ENCODE assay signal across 1 cellular context in the genomic region with DNA sequence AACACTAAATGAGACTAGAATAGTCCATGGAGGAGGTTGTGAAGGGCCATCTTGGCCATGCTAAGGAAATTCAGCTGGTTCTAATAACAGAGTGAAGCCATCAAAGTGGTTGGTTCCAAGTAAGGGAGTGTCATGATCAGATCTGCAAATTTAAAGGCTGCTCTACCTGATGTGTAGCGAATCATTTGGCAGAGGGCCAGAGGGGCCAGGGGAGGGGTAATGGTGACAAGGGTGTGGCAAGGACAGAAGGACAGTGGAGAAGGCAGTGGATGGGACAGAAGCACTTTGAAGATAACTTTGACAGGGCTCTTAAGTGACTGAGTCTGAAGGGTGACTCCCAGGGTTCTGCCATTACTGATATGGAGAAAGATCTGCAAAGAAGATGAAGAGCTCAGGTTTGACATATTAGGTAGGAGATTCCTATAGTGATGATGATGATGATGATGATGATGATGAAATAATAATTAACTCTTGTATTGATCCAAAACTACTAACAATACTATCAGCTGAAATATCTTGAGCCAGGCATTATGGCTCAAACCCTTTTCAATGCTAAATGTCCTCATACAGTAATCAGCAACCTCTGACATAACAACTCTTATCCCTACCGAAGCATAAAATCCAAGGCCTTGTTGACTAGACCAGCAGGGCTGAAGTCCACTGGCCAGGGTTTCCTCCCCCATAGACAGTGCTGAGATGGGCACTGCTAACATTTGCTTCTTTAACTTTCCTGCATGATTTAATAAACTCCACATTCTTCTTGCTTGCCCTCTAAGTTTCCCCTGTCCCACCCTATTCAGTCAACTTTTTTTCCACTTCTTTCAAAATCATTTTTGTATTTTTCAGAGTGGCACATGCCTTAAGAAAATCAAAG.
TF ChIP-seq lines count a peak whose summit lies in the region.

No MANE protein-coding gene starts in this region.

TF ChIP-seq in K562, 482 proteins besides CTCF, POLR2A, EP300 and RAD21 (continues in another document):
- TF ChIP-seq MTA2 (IDR thresholded peaks at IDR 0.05; ENCODE audit: low read depth), result 0 out of 2 replicates have a peak, but pooled peaks have one; percentile 24
- no peak for TF ChIP-seq KLF10 (CRISPR knock-in tag; IDR thresholded peaks at IDR 0.05)
- TF ChIP-seq KDM4B (IDR thresholded peaks at IDR 0.05; ENCODE audit: borderline replicate concordance in 2 of 2, low read depth in 1 of 2), result no peak
- TF ChIP-seq CTBP1 (IDR thresholded peaks at IDR 0.05; ENCODE audit: borderline replicate concordance), result peak; percentile 83
- TF ChIP-seq, protein P1, sequence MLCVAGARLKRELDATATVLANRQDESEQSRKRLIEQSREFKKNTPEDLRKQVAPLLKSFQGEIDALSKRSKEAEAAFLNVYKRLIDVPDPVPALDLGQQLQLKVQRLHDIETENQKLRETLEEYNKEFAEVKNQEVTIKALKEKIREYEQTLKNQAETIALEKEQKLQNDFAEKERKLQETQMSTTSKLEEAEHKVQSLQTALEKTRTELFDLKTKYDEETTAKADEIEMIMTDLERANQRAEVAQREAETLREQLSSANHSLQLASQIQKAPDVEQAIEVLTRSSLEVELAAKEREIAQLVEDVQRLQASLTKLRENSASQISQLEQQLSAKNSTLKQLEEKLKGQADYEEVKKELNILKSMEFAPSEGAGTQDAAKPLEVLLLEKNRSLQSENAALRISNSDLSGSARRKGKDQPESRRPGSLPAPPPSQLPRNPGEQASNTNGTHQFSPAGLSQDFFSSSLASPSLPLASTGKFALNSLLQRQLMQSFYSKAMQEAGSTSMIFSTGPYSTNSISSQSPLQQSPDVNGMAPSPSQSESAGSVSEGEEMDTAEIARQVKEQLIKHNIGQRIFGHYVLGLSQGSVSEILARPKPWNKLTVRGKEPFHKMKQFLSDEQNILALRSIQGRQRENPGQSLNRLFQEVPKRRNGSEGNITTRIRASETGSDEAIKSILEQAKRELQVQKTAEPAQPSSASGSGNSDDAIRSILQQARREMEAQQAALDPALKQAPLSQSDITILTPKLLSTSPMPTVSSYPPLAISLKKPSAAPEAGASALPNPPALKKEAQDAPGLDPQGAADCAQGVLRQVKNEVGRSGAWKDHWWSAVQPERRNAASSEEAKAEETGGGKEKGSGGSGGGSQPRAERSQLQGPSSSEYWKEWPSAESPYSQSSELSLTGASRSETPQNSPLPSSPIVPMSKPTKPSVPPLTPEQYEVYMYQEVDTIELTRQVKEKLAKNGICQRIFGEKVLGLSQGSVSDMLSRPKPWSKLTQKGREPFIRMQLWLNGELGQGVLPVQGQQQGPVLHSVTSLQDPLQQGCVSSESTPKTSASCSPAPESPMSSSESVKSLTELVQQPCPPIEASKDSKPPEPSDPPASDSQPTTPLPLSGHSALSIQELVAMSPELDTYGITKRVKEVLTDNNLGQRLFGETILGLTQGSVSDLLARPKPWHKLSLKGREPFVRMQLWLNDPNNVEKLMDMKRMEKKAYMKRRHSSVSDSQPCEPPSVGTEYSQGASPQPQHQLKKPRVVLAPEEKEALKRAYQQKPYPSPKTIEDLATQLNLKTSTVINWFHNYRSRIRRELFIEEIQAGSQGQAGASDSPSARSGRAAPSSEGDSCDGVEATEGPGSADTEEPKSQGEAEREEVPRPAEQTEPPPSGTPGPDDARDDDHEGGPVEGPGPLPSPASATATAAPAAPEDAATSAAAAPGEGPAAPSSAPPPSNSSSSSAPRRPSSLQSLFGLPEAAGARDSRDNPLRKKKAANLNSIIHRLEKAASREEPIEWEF (CRISPR knock-in tag; IDR thresholded peaks at IDR 0.05), result no peak
- TF ChIP-seq MECOM (CRISPR knock-in tag; IDR thresholded peaks at IDR 0.05), result peak; percentile 77; the same call in 1 of the 2 replicates
- no peak for TF ChIP-seq ZKSCAN1 (IDR thresholded peaks at IDR 0.05; ENCODE audit: low read depth, low read length)
- TF ChIP-seq ZNF197 (CRISPR knock-in tag; IDR thresholded peaks at IDR 0.05; ENCODE audit: low read depth), result no peak
- no peak for TF ChIP-seq SRSF3 (IDR thresholded peaks at IDR 0.05; ENCODE audit: insufficient read depth, low read length)
- TF ChIP-seq, protein P2, sequence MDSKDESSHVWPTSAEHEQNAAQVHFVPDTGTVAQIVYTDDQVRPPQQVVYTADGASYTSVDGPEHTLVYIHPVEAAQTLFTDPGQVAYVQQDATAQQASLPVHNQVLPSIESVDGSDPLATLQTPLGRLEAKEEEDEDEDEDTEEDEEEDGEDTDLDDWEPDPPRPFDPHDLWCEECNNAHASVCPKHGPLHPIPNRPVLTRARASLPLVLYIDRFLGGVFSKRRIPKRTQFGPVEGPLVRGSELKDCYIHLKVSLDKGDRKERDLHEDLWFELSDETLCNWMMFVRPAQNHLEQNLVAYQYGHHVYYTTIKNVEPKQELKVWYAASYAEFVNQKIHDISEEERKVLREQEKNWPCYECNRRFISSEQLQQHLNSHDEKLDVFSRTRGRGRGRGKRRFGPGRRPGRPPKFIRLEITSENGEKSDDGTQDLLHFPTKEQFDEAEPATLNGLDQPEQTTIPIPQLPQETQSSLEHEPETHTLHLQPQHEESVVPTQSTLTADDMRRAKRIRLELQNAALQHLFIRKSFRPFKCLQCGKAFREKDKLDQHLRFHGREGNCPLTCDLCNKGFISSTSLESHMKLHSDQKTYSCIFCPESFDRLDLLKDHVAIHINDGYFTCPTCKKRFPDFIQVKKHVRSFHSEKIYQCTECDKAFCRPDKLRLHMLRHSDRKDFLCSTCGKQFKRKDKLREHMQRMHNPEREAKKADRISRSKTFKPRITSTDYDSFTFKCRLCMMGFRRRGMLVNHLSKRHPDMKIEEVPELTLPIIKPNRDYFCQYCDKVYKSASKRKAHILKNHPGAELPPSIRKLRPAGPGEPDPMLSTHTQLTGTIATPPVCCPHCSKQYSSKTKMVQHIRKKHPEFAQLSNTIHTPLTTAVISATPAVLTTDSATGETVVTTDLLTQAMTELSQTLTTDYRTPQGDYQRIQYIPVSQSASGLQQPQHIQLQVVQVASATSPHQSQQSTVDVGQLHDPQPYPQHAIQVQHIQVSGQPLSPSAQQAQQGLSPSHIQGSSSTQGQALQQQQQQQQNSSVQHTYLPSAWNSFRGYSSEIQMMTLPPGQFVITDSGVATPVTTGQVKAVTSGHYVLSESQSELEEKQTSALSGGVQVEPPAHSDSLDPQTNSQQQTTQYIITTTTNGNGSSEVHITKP (IDR thresholded peaks at IDR 0.05; ENCODE audit: partially characterized antibody), result peak; percentile 65
- TF ChIP-seq PKNOX1 (IDR thresholded peaks at IDR 0.05), result peak; percentile 50; the same call in 1 of the 2 replicates
- peak; percentile 41; the same call in 1 of the 2 replicates for TF ChIP-seq TCF3 (CRISPR knock-in tag; IDR thresholded peaks at IDR 0.05)
- no peak for TF ChIP-seq USF2 (CRISPR knock-in tag; IDR thresholded peaks at IDR 0.05)
- TF ChIP-seq MCM3 (IDR thresholded peaks at IDR 0.05), result no peak
- no peak for TF ChIP-seq ZNF586 (CRISPR knock-in tag; conservative IDR thresholded peaks at IDR 0.05)
- TF ChIP-seq, protein P3, sequence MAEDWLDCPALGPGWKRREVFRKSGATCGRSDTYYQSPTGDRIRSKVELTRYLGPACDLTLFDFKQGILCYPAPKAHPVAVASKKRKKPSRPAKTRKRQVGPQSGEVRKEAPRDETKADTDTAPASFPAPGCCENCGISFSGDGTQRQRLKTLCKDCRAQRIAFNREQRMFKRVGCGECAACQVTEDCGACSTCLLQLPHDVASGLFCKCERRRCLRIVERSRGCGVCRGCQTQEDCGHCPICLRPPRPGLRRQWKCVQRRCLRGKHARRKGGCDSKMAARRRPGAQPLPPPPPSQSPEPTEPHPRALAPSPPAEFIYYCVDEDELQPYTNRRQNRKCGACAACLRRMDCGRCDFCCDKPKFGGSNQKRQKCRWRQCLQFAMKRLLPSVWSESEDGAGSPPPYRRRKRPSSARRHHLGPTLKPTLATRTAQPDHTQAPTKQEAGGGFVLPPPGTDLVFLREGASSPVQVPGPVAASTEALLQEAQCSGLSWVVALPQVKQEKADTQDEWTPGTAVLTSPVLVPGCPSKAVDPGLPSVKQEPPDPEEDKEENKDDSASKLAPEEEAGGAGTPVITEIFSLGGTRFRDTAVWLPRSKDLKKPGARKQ (CRISPR knock-in tag; IDR thresholded peaks at IDR 0.05), result no peak
- TF ChIP-seq NCOR1 (IDR thresholded peaks at IDR 0.05), result peak; percentile 30; the same call in 1 of the 2 replicates
- TF ChIP-seq NFIC (IDR thresholded peaks at IDR 0.05), result peak; percentile 97
- peak; percentile 74; the same call in 1 of the 2 replicates for TF ChIP-seq MYNN (IDR thresholded peaks at IDR 0.05)
- TF ChIP-seq MYNN (CRISPR knock-in tag; IDR thresholded peaks at IDR 0.05), result no peak
- TF ChIP-seq FOXA1 (IDR thresholded peaks at IDR 0.05; ENCODE audit: borderline replicate concordance), result no peak
- peak; percentile 25; the same call in 1 of the 2 replicates for TF ChIP-seq SMARCA4 (IDR thresholded peaks at IDR 0.05)
- TF ChIP-seq RCOR1 (IDR thresholded peaks at IDR 0.05; ENCODE audit: borderline replicate concordance in 1 of 2, low read depth in 2 of 2, low read length in 2 of 2), result peak in 1 of 2 experiments; percentile 36; a peak in 1 of 4 replicates
- peak; percentile 63 for TF ChIP-seq ARID1B (IDR thresholded peaks at IDR 0.05)
- no peak for TF ChIP-seq MYBL2 (IDR thresholded peaks at IDR 0.05; ENCODE audit: low read depth)
- no peak for TF ChIP-seq MYBL2 (CRISPR knock-in tag; IDR thresholded peaks at IDR 0.05; ENCODE audit: borderline replicate concordance)
- TF ChIP-seq, protein P4, sequence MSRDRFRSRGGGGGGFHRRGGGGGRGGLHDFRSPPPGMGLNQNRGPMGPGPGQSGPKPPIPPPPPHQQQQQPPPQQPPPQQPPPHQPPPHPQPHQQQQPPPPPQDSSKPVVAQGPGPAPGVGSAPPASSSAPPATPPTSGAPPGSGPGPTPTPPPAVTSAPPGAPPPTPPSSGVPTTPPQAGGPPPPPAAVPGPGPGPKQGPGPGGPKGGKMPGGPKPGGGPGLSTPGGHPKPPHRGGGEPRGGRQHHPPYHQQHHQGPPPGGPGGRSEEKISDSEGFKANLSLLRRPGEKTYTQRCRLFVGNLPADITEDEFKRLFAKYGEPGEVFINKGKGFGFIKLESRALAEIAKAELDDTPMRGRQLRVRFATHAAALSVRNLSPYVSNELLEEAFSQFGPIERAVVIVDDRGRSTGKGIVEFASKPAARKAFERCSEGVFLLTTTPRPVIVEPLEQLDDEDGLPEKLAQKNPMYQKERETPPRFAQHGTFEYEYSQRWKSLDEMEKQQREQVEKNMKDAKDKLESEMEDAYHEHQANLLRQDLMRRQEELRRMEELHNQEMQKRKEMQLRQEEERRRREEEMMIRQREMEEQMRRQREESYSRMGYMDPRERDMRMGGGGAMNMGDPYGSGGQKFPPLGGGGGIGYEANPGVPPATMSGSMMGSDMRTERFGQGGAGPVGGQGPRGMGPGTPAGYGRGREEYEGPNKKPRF (IDR thresholded peaks at IDR 0.05; ENCODE audit: low read depth, low read length), result no peak
- TF ChIP-seq, protein P5, sequence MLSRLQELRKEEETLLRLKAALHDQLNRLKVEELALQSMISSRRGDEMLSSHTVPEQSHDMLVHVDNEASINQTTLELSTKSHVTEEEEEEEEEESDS (CRISPR knock-in tag; IDR thresholded peaks at IDR 0.05), result no peak
- TF ChIP-seq ZBTB1 (CRISPR knock-in tag; IDR thresholded peaks at IDR 0.05; ENCODE audit: borderline replicate concordance, low read depth), result no peak
- TF ChIP-seq MAFK (IDR thresholded peaks at IDR 0.05; ENCODE audit: low read length), result no peak
- TF ChIP-seq SRSF1 (IDR thresholded peaks at IDR 0.05; ENCODE audit: low read depth, low read length), result no peak
- no peak; the same call in 1 of the 2 replicates for TF ChIP-seq CEBPB (tag; IDR thresholded peaks at IDR 0.05)
- TF ChIP-seq ZBTB5 (IDR thresholded peaks at IDR 0.05), result no peak
- TF ChIP-seq, protein P6, sequence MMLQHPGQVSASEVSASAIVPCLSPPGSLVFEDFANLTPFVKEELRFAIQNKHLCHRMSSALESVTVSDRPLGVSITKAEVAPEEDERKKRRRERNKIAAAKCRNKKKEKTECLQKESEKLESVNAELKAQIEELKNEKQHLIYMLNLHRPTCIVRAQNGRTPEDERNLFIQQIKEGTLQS (IDR thresholded peaks at IDR 0.05), result peak; percentile 83
- TF ChIP-seq, protein P6 (CRISPR knock-in tag; conservative IDR thresholded peaks at IDR 0.05), result no peak
- TF ChIP-seq USF1 (CRISPR knock-in tag; IDR thresholded peaks at IDR 0.05), result no peak
- no peak for TF ChIP-seq XRCC5 (IDR thresholded peaks at IDR 0.05; ENCODE audit: low read depth, low read length)
- no peak for TF ChIP-seq BRD9 (IDR thresholded peaks at IDR 0.05; ENCODE audit: low read depth, partially characterized antibody)
- peak; percentile 46 for TF ChIP-seq CBFA2T2 (conservative IDR thresholded peaks at IDR 0.05)
- TF ChIP-seq BCL6 (CRISPR knock-in tag; IDR thresholded peaks at IDR 0.05), result no peak
